In the genomic region with DNA sequence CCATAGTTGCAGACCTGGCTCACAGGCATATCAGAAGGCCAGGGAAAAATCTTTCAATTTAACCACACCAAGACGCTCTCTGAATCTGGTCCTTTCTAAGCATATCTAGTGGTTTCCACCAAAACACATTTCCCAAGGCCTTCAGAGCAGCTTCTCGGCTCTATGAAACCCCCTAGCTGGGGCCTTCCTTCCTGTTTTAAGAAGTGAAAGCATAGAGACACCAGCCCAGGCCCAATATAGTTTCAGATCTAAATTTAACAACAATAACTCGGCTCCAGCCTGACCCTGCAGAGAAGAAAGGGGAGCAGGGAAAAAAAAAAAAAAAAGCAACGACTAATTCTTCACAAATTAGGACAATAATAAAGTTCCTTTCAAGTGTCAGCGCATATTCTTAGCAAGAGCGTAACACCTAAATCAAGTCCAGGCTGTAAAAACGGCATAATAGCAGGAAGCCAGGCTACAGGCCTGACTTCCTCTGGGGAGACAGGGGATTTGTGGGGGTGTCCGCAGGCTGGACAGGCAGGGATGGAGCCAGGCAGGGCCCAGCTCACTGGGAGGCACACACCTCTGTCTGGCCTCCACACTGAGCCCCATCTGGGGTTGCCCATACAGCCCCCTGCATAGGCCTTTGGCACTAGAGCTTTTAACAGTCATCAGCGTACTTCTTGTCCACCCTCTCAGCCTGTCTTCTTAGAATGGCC, we compare ENCODE assay signal across 10 cellular contexts.
A peak's percentile ranks its signal among the peaks of the same experiment; 100 is the strongest.
DNase-seq lines count a peak whose midpoint lies in the region; ATAC-seq and TF ChIP-seq lines count a peak whose summit lies in the region.
"Had no signal": no experiment of that assay in that cellular context is flagged by ENCODE, and none has a peak within 500 bp of the region (broad histone marks: within the 10 kb centered on the region; RNA-seq: fewer than 3 reads in every experiment).

No MANE protein-coding gene starts in this region.

- no peak for TF ChIP-seq CTCF in vagina (IDR thresholded peaks at IDR 0.05)

- H3K9me3 ChIP-seq in vagina = no peaks in the 10 kb centered on the region

- H3K27me3 Mint-ChIP-seq in stimulated activated naive B cell treated with anti-CD40 and anti-IgM and Interleukin-4, amounts not matched to agents 10 μg/mL and 1 μg/mL and 100 μg/mL, for 72 hours = no peaks in the 10 kb centered on the region
- H3K27me3 Mint-ChIP-seq: activated CD4-positive, alpha-beta memory T cell treated with anti-CD3 and anti-CD28 coated beads for 36 hours had no signal

- H3K27ac Mint-ChIP-seq in stimulated activated naive B cell treated with anti-CD40 and anti-IgM and Interleukin-4, amounts not matched to agents 10 μg/mL and 1 μg/mL and 100 μg/mL, for 72 hours = no peak overlapping the region
- H3K27ac Mint-ChIP-seq: activated CD4-positive, alpha-beta memory T cell treated with anti-CD3 and anti-CD28 coated beads for 36 hours had no signal

- DNase-seq in caudate nucleus (lab: John Stamatoyannopoulos, UW) (peak in 2 of 61 donors; percentile 3 to 5), middle frontal gyrus (ENCODE audit: extremely low spot score, low spot score) (no peak), vagina (ENCODE audit: extremely low spot score in 2 of 2) (no peak), COLO829 (ENCODE audit: low spot score) (no peak)
- DNase-seq in stimulated activated naive B cell treated with anti-CD40 and anti-IgM and Interleukin-4, amounts not matched to agents 10 μg/mL and 1 μg/mL and 100 μg/mL, for 72 hours = no peak
- DNase-seq: activated CD4-positive, alpha-beta memory T cell treated with anti-CD3 and anti-CD28 coated beads for 36 hours; islet precursor cell; PC-3 had no signal

- H3K36me3 ChIP-seq in vagina = no peaks in the 10 kb centered on the region

- H3K4me1 Mint-ChIP-seq in stimulated activated naive B cell treated with anti-CD40 and anti-IgM and Interleukin-4, amounts not matched to agents 10 μg/mL and 1 μg/mL and 100 μg/mL, for 72 hours = peaks cover 11 to 15% of the 10 kb centered on the region in 2 donors

- H3K4me3 ChIP-seq in vagina = no peak overlapping the region

- H3K4me3 Mint-ChIP-seq in stimulated activated naive B cell treated with anti-CD40 and anti-IgM and Interleukin-4, amounts not matched to agents 10 μg/mL and 1 μg/mL and 100 μg/mL, for 72 hours = peak overlapping the region; percentile 6 to 7
- H3K4me3 Mint-ChIP-seq: activated CD4-positive, alpha-beta memory T cell treated with anti-CD3 and anti-CD28 coated beads for 36 hours had no signal

- no peaks in the 10 kb centered on the region for H3K27me3 ChIP-seq in vagina

- H3K36me3 Mint-ChIP-seq in stimulated activated naive B cell treated with anti-CD40 and anti-IgM and Interleukin-4, amounts not matched to agents 10 μg/mL and 1 μg/mL and 100 μg/mL, for 72 hours = peaks cover 0 to 1% of the 10 kb centered on the region in 2 donors
- H3K36me3 Mint-ChIP-seq: activated CD4-positive, alpha-beta memory T cell treated with anti-CD3 and anti-CD28 coated beads for 36 hours had no signal

- ATAC-seq in GM19395 (IDR thresholded peaks at IDR 0.05; ENCODE audit: unreplicated experiment) (peak; percentile 92), HG03066 (IDR thresholded peaks at IDR 0.05; ENCODE audit: low read depth, unreplicated experiment) (peak; percentile 65)
- ATAC-seq in stimulated activated naive B cell treated with anti-CD40 and anti-IgM and Interleukin-4, amounts not matched to agents 10 μg/mL and 1 μg/mL and 100 μg/mL, for 72 hours (replicated peaks) = peak; percentile 70 to 84
- ATAC-seq: PC-3 had no signal

- H3K27ac ChIP-seq in caudate nucleus (ENCODE audit: low read depth, low read length) = peak overlapping the region; percentile 24
- no peak overlapping the region for H3K27ac ChIP-seq in vagina

- H3K9me3 Mint-ChIP-seq in stimulated activated naive B cell treated with anti-CD40 and anti-IgM and Interleukin-4, amounts not matched to agents 10 μg/mL and 1 μg/mL and 100 μg/mL, for 72 hours = peaks cover 4 to 10% of the 10 kb centered on the region in 2 donors

- no peaks in the 10 kb centered on the region for H3K4me1 ChIP-seq in vagina

- intact Hi-C loops in vagina (cut with DNase I) = no loop called here

- TF ChIP-seq POLR2A in vagina (IDR thresholded peaks at IDR 0.05) = no peak
